8 cellular contexts compared by ENCODE assay signal in genomic region chr7:144818516-144818915, GRCh38. TPM values are rescaled to one million over a fixed set of nuclear protein-coding genes. Genes with fewer than 3 reads are reported as not detected.
DNase-seq lines count a peak whose midpoint lies in the region; ATAC-seq, FAIRE-seq and TF ChIP-seq lines count a peak whose summit lies in the region.

No MANE protein-coding gene starts in this region.

- peak overlapping the region; percentile 21 for H3K4me3 Mint-ChIP-seq in central memory CD8-positive, alpha-beta T cell

- no peak overlapping the region for H3K4me2 ChIP-seq in MM.1S (ENCODE audit: low read depth, low read length)

- H3K9me3 ChIP-seq in MM.1S (replicated peaks; ENCODE audit: insufficient read depth, low read length) (no peaks in the 10 kb centered on the region), small intestine (ENCODE audit: control insufficient read depth, low read depth) (no peaks in the 10 kb centered on the region)

- H3K4me3 ChIP-seq in MM.1S (ENCODE audit: low read length) (no peak overlapping the region), small intestine (ENCODE audit: low read depth in 1 of 2, low read length in 2 of 2) (no peak overlapping the region)

- no peaks in the 10 kb centered on the region for H4K20me1 ChIP-seq in MM.1S (ENCODE audit: insufficient read depth, low read length)

- ATAC-seq in GM21390 (IDR thresholded peaks at IDR 0.05; ENCODE audit: unreplicated experiment): peak; percentile 56
- peak; percentile 95 for ATAC-seq in central memory CD8-positive, alpha-beta T cell (replicated peaks; ENCODE audit: extremely low read depth, poor library complexity, severe bottlenecking)

- peak overlapping the region; percentile 77 for H3K27ac Mint-ChIP-seq in central memory CD8-positive, alpha-beta T cell (ENCODE audit: low read depth)

- no peaks in the 10 kb centered on the region for H3K36me3 ChIP-seq in MM.1S (replicated peaks; ENCODE audit: insufficient read depth, low read length)
- no peaks in the 10 kb centered on the region for H3K36me3 ChIP-seq in small intestine (ENCODE audit: control insufficient read depth in 2 of 2, insufficient read depth in 2 of 2, low read length in 2 of 2)

- WGBS in small intestine, 3 donors: 49 to 80% (median 57%) methylated on average over 4 of the region's 4 CpGs

- H3K27ac ChIP-seq in MM.1S (ENCODE audit: low read length) (no peak overlapping the region), small intestine (ENCODE audit: low read depth in 1 of 2, low read length in 1 of 2) (no peak overlapping the region)

- no peaks in the 10 kb centered on the region for H3K9me2 ChIP-seq in MM.1S (replicated peaks; ENCODE audit: insufficient read depth, low read length)

- H3K27me3 ChIP-seq in MM.1S (replicated peaks; ENCODE audit: insufficient read depth, low read length) (no peaks in the 10 kb centered on the region), small intestine (ENCODE audit: control insufficient read depth in 2 of 2, insufficient read depth in 2 of 2, low read length in 2 of 2) (no peaks in the 10 kb centered on the region)

- no peak overlapping the region for H3K9ac ChIP-seq in MM.1S (ENCODE audit: low read length)

- H3K4me1 Mint-ChIP-seq in central memory CD8-positive, alpha-beta T cell: peaks cover 40% of the 10 kb centered on the region

- H3K36me3 Mint-ChIP-seq in central memory CD8-positive, alpha-beta T cell (ENCODE audit: insufficient read depth): peaks cover 5% of the 10 kb centered on the region

- H3K27me3 Mint-ChIP-seq in central memory CD8-positive, alpha-beta T cell: no peaks in the 10 kb centered on the region

- DNase-seq in COLO668 (lab: John Stamatoyannopoulos, UW; ENCODE audit: unreplicated experiment) (peak; percentile 33), MM.1S (peak; percentile 85), HTR-8/SVneo (ENCODE audit: insufficient read length, low spot score) (no peak), small intestine (no peak), GOT3 (lab: John Stamatoyannopoulos, UW) (no peak), globus pallidus (ENCODE audit: low spot score) (no peak)
- DNase-seq in central memory CD8-positive, alpha-beta T cell (ENCODE audit: low spot score in 2 of 2): peak in 1 of 2 donors; percentile 52

- H3F3A ChIP-seq in MM.1S (ENCODE audit: insufficient read depth, low read length): no peaks in the 10 kb centered on the region; the same call in 1 of the 2 replicates

- H3K4me1 ChIP-seq in MM.1S (ENCODE audit: low read length) (peaks cover 33% of the 10 kb centered on the region), small intestine (ENCODE audit: control insufficient read depth in 2 of 2, insufficient read depth in 1 of 2, low read depth in 1 of 2, low read length in 1 of 2) (peaks cover 5 to 6% of the 10 kb centered on the region in 2 donors)

- no peaks in the 10 kb centered on the region for H3K9me3 Mint-ChIP-seq in central memory CD8-positive, alpha-beta T cell

- TF ChIP-seq CTCF in MM.1S (IDR thresholded peaks at IDR 0.05; ENCODE audit: low read length): no peak

- H3K79me2 ChIP-seq in MM.1S (ENCODE audit: low read length): no peaks in the 10 kb centered on the region

- H2AFZ ChIP-seq in MM.1S (ENCODE audit: low read length): no peak overlapping the region

- FAIRE-seq in HTR-8/SVneo (lab: Jason Lieb, UNC): no peak
- FAIRE-seq in small intestine (lab: Jason Lieb, UNC): no peak

RNA-seq across cellular contexts. Expression of gene TPK1, which starts 17.3 kb away (rescaled TPM):
- 10 to 100 TPM; 10.9 to 21.9 (median 19.7) TPM for polyA plus RNA-seq in small intestine

Comparison
In these comparisons a context has a peak if more than half of its experiments do, and no peak if none do; other contexts are left out.
1. DNase-seq: peak in COLO668 (single experiment) and MM.1S (single experiment); none in HTR-8/SVneo (single experiment), small intestine (single experiment), GOT3 (single experiment) and globus pallidus (single experiment).